ENCODE assay signal across 16 cellular contexts in the genomic region with DNA sequence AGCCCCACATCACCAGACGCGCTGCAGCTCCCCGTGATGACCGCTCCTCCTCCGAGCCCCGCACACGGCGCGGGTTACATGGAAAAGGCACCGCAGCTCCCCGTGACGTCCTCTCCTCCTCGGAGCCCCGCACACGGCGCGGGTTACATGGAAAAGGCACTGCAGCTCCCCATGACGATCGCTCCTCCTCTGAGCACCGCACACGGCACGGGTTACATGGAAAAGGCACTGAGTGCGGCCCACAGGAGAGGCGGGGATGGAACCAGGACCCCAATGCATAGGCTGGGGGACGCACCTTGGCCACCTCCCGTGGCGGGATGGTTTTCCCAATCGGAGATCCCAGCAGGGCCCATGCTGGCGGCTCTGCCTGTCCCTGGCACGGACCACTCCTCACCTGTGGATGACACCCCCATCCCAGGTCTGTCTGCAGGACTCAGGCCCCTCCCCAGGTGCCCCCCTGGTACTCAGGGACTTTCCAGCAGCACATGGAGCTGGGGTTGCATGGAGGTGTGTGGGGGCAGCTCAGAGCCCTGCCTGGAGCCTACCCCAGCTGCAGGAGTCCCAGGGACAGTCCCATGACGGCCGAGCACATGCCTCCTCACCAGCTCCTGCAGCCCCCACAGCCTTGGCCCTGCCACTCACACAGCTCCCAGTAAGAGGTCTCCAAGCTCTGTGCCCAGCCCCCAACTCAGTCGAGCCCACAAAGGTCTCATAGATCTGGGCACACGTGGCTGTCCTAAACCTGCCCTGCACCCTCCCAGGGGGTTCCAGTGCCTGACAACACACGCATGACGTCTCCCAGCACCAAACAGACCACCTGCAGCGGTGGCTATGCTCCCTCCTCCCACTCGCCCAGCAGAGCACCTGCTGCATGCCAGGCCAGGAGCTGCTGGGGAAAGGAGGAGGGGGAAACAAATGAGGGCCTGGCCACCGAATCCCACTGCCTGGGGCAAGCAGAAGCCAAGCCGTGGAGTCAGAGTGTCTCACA.
DNase-seq lines count a peak whose midpoint lies in the region; ATAC-seq and TF ChIP-seq lines count a peak whose summit lies in the region.
"Had no signal": no experiment of that assay in that cellular context is flagged by ENCODE, and none has a peak within 500 bp of the region (broad histone marks: within the 10 kb centered on the region; RNA-seq: fewer than 3 reads in every experiment).

No MANE protein-coding gene starts in this region.

- H3K4me1 ChIP-seq in right cardiac atrium (ENCODE audit: control insufficient read depth, insufficient read depth, low read length) (no peaks in the 10 kb centered on the region), endodermal cell (ENCODE audit: control insufficient read depth, insufficient read depth, low read length) (no peaks in the 10 kb centered on the region), upper lobe of left lung (peaks cover 25 to 44% (median 38%) of the 10 kb centered on the region in 4 donors)
- H3K4me1 ChIP-seq: adrenal gland, pancreas had no signal

- H3K27me3 ChIP-seq in right cardiac atrium (ENCODE audit: control insufficient read depth, insufficient read depth) (no peaks in the 10 kb centered on the region), endodermal cell (ENCODE audit: control insufficient read depth, insufficient read depth, low read length, poor library complexity, severe bottlenecking) (no peaks in the 10 kb centered on the region), upper lobe of left lung (no peaks in the 10 kb centered on the region)

- H3K27ac ChIP-seq in right cardiac atrium (ENCODE audit: low read length), result no peak overlapping the region
- H3K27ac ChIP-seq in endodermal cell (ENCODE audit: low read depth, low read length), result no peak overlapping the region
- H3K27ac ChIP-seq in upper lobe of left lung, result no peak overlapping the region
- H3K27ac ChIP-seq: pancreas had no signal

- H3K9me3 ChIP-seq in right cardiac atrium (ENCODE audit: control insufficient read depth, low read length) (no peaks in the 10 kb centered on the region), endodermal cell (ENCODE audit: control insufficient read depth, low read length) (no peaks in the 10 kb centered on the region), upper lobe of left lung (no peaks in the 10 kb centered on the region)
- H3K9me3 ChIP-seq: adrenal gland, pancreas had no signal

- ATAC-seq in Right ventricle myocardium inferior (no peak), right cardiac atrium (no peak), upper lobe of left lung (ENCODE audit: low FRiP score in 2 of 2) (no peak), GM19467 (IDR thresholded peaks at IDR 0.05; ENCODE audit: unreplicated experiment) (no peak)
- ATAC-seq: pancreas had no signal

- no peaks in the 10 kb centered on the region for H3K36me3 Mint-ChIP-seq in endodermal cell (ENCODE audit: low read depth)
- H3K36me3 Mint-ChIP-seq in activated CD4-positive, alpha-beta memory T cell treated with anti-CD3 and anti-CD28 coated beads for 36 hours, result no peaks in the 10 kb centered on the region

- TF ChIP-seq POLR2A in upper lobe of left lung (IDR thresholded peaks at IDR 0.05), result no peak

- POLR2A ChIA-PET in activated CD4-positive, alpha-beta memory T cell treated with anti-CD3 and anti-CD28 coated beads for 36 hours (lab: Charles Lee), result no interaction called here

- intact Hi-C loops in Right ventricle myocardium inferior (cut with DNase I), result no loop called here
- intact Hi-C loops in right cardiac atrium (cut with DNase I), result no loop called here
- intact Hi-C loops in activated CD4-positive, alpha-beta memory T cell treated with anti-CD3 and anti-CD28 coated beads for 36 hours (cut with micrococcal nuclease), result no loop called here

- H3K27me3 Mint-ChIP-seq in endodermal cell (ENCODE audit: insufficient read depth), result peaks cover 2% of the 10 kb centered on the region
- no peaks in the 10 kb centered on the region for H3K27me3 Mint-ChIP-seq in activated CD4-positive, alpha-beta memory T cell treated with anti-CD3 and anti-CD28 coated beads for 36 hours

- no peak overlapping the region for H3K4me3 ChIP-seq in right cardiac atrium (ENCODE audit: low read length)
- no peak overlapping the region for H3K4me3 ChIP-seq in endodermal cell (ENCODE audit: low read length)
- no peak overlapping the region for H3K4me3 ChIP-seq in upper lobe of left lung
- H3K4me3 ChIP-seq: adrenal gland, pancreas had no signal

- no peaks in the 10 kb centered on the region for H3K4me1 Mint-ChIP-seq in endodermal cell
- peaks cover 14% of the 10 kb centered on the region for H3K4me1 Mint-ChIP-seq in activated CD4-positive, alpha-beta memory T cell treated with anti-CD3 and anti-CD28 coated beads for 36 hours (ENCODE audit: low read depth)

- no peak for TF ChIP-seq EP300 in upper lobe of left lung (IDR thresholded peaks at IDR 0.05)

- 87% methylated on average over 40 of the region's 40 CpGs for WGBS in right cardiac atrium
- WGBS in endodermal cell (ENCODE audit: insufficient coverage in 1 of 2, insufficient read length in 1 of 2), 2 experiments, result 90 to 92% methylated on average over 30 to 40 of the region's 40 CpGs
- WGBS in upper lobe of left lung, 2 donors, result 87 to 88% methylated on average over 31 to 40 of the region's 40 CpGs

- peak; percentile 50 for DNase-seq in Right ventricle myocardium inferior (ENCODE audit: missing footprints)
- DNase-seq in right cardiac atrium, result no peak
- DNase-seq in NCI-H345 treated with DMSO at 0.1 percent for 48 hours (lab: John Stamatoyannopoulos, UW; ENCODE audit: unreplicated experiment), result peak; percentile 51
- peak; percentile 36 for DNase-seq in endodermal cell
- DNase-seq in upper lobe of left lung, result peak; percentile 15 to 59
- DNase-seq in mucosa of gallbladder (ENCODE audit: low spot score), result no peak
- DNase-seq in activated CD4-positive, alpha-beta memory T cell treated with anti-CD3 and anti-CD28 coated beads for 36 hours, result no peak
- DNase-seq: activated CD4-positive, alpha-beta T cell treated with anti-CD3 and anti-CD28 coated beads for 1 hour; caudate nucleus; KBM-7; NCI-H1694 treated with DMSO at 0.1 percent for 48 hours; SIG-M5 had no signal

- no peaks in the 10 kb centered on the region for H3K9me3 Mint-ChIP-seq in endodermal cell
- H3K9me3 Mint-ChIP-seq in activated CD4-positive, alpha-beta memory T cell treated with anti-CD3 and anti-CD28 coated beads for 36 hours, result no peaks in the 10 kb centered on the region
- H3K9me3 Mint-ChIP-seq: T-helper 2 cell treated with Interferon-gamma antibody and Interleukin-4, amounts not matched to agents 5 μg/mL and 100 μg/mL, for 36 hours had no signal

- H3K4me3 Mint-ChIP-seq in endodermal cell, result no peak overlapping the region
- no peak overlapping the region for H3K4me3 Mint-ChIP-seq in activated CD4-positive, alpha-beta memory T cell treated with anti-CD3 and anti-CD28 coated beads for 36 hours
- H3K4me3 Mint-ChIP-seq: T-helper 2 cell treated with Interferon-gamma antibody and Interleukin-4, amounts not matched to agents 5 μg/mL and 100 μg/mL, for 36 hours had no signal

- CTCF ChIA-PET in activated CD4-positive, alpha-beta memory T cell treated with anti-CD3 and anti-CD28 coated beads for 36 hours (lab: Charles Lee), result no interaction called here

- no peak overlapping the region for H3K9ac ChIP-seq in endodermal cell (ENCODE audit: extremely low read depth, low read length, poor library complexity, severe bottlenecking)

- H3K36me3 ChIP-seq in endodermal cell (ENCODE audit: control insufficient read depth, insufficient read depth, low read length), result no peaks in the 10 kb centered on the region
- H3K36me3 ChIP-seq in upper lobe of left lung, result no peaks in the 10 kb centered on the region
- H3K36me3 ChIP-seq: adrenal gland, pancreas had no signal

- no peak for TF ChIP-seq CTCF in endodermal cell (conservative IDR thresholded peaks at IDR 0.05)
- no peak for TF ChIP-seq CTCF in upper lobe of left lung (IDR thresholded peaks at IDR 0.05)

- no peak overlapping the region for H3K27ac Mint-ChIP-seq in endodermal cell
- no peak overlapping the region for H3K27ac Mint-ChIP-seq in activated CD4-positive, alpha-beta memory T cell treated with anti-CD3 and anti-CD28 coated beads for 36 hours
- H3K27ac Mint-ChIP-seq: T-helper 2 cell treated with Interferon-gamma antibody and Interleukin-4, amounts not matched to agents 5 μg/mL and 100 μg/mL, for 36 hours had no signal

Comparison
In these comparisons a context has a peak if more than half of its experiments do, and no peak if none do; other contexts are left out.
1. DNase-seq: peak in Right ventricle myocardium inferior (single experiment), NCI-H345 treated with DMSO at 0.1 percent for 48 hours (single experiment), endodermal cell (single experiment) and upper lobe of left lung (2 of 2); none in right cardiac atrium (0 of 3), mucosa of gallbladder (single experiment) and activated CD4-positive, alpha-beta memory T cell treated with anti-CD3 and anti-CD28 coated beads for 36 hours (single experiment).